Comparison of ENCODE assay signal across 16 cellular contexts in genomic region chr7:82164410-82164809, GRCh38.
A peak's percentile ranks its signal among the peaks of the same experiment; 100 is the strongest.
DNase-seq lines count a peak whose midpoint lies in the region; ATAC-seq and TF ChIP-seq lines count a peak whose summit lies in the region.
"Had no signal": no experiment of that assay in that cellular context is flagged by ENCODE, and none has a peak within 500 bp of the region (broad histone marks: within the 10 kb centered on the region; RNA-seq: fewer than 3 reads in every experiment).

No MANE protein-coding gene starts in this region.

- H3K27me3 Mint-ChIP-seq in WTC11 (ENCODE audit: low read depth), result no peaks in the 10 kb centered on the region
- H3K27me3 Mint-ChIP-seq: B cell had no signal

- no peaks in the 10 kb centered on the region for H3K9me3 Mint-ChIP-seq in WTC11
- H3K9me3 Mint-ChIP-seq: CD8-positive, alpha-beta T cell had no signal

- H3K27me3 ChIP-seq in GM23248 (replicated peaks; ENCODE audit: insufficient read depth), result no peaks in the 10 kb centered on the region
- H3K27me3 ChIP-seq in adipocyte (replicated peaks; ENCODE audit: control insufficient read depth, insufficient read depth, low read length), result no peaks in the 10 kb centered on the region
- H3K27me3 ChIP-seq: Peyer's patch had no signal

- no peak for TF ChIP-seq CTCF in WTC11 (IDR thresholded peaks at IDR 0.05)

- no peaks in the 10 kb centered on the region for H3K36me3 Mint-ChIP-seq in WTC11
- H3K36me3 Mint-ChIP-seq: CD8-positive, alpha-beta T cell had no signal

- H3K36me3 ChIP-seq in GM23248 (ENCODE audit: low read depth) (no peaks in the 10 kb centered on the region), adipocyte (ENCODE audit: control insufficient read depth, insufficient read depth, low read length, severe bottlenecking) (no peaks in the 10 kb centered on the region)
- H3K36me3 ChIP-seq: Peyer's patch had no signal

- no peak overlapping the region for H3K27ac ChIP-seq in GM23248
- H3K27ac ChIP-seq: C4-2B, HL-60, Peyer's patch had no signal

- CTCF ChIA-PET in WTC11 (lab: Charles Lee), result interaction anchor here (0.7 to 1.5 kb wide), 9 partner anchors 11 to 558 kb away, joined by 3 to 8 read pairs (median 4); no protein-coding TSS in a partner anchor

- H3K27ac Mint-ChIP-seq in WTC11, result no peak overlapping the region
- H3K27ac Mint-ChIP-seq: B cell; CD8-positive, alpha-beta T cell had no signal

- intact Hi-C loops in left ventricle myocardium superior (cut with micrococcal nuclease), result no loop called here
- intact Hi-C loops in sciatic nerve (cut with DNase I), result no loop called here

- peak overlapping the region; percentile 7 for H3K4me2 ChIP-seq in GM23248 (ENCODE audit: unreplicated experiment)

- H3K9me2 ChIP-seq in GM23248 (ENCODE audit: insufficient read depth), result no peaks in the 10 kb centered on the region

- peaks cover 9% of the 10 kb centered on the region; the same call in 1 of the 2 replicates for H3K4me1 ChIP-seq in GM23248 (ENCODE audit: insufficient read depth)
- H3K4me1 ChIP-seq in adipocyte (ENCODE audit: control insufficient read depth, insufficient read depth, low read length), result peaks cover 51% of the 10 kb centered on the region
- H3K4me1 ChIP-seq: Caco-2, Peyer's patch had no signal

- H3F3A ChIP-seq in GM23248 (ENCODE audit: insufficient read depth), result no peaks in the 10 kb centered on the region

- H4K20me1 ChIP-seq in GM23248 (ENCODE audit: insufficient read depth), result no peaks in the 10 kb centered on the region

- no peaks in the 10 kb centered on the region for H3K79me2 ChIP-seq in GM23248 (ENCODE audit: insufficient read depth)

- 58 to 86% methylated on average over 1 of the region's 1 CpG for WGBS in GM23248 (ENCODE audit: low coverage in 1 of 2, low lambda C conversion rate in 2 of 2, missing lambda C conversion rate in 2 of 2), 2 experiments

- no peak overlapping the region for H2AFZ ChIP-seq in GM23248

- no peak overlapping the region for H3K9ac ChIP-seq in GM23248
- peak overlapping the region; percentile 20 for H3K9ac ChIP-seq in adipocyte (ENCODE audit: low read length)

- no peak overlapping the region for H3K4me3 ChIP-seq in GM23248
- H3K4me3 ChIP-seq in adipocyte (ENCODE audit: low read length), result no peak overlapping the region
- H3K4me3 ChIP-seq: Peyer's patch had no signal

- in situ Hi-C loops in GM23248 (cut with MboI), result no loop called here

- H3K4me3 Mint-ChIP-seq in WTC11, result no peak overlapping the region
- H3K4me3 Mint-ChIP-seq: B cell; CD8-positive, alpha-beta T cell had no signal

- H3K9me3 ChIP-seq in GM23248 (ENCODE audit: low read depth), result no peaks in the 10 kb centered on the region
- H3K9me3 ChIP-seq in adipocyte (ENCODE audit: control insufficient read depth, low read length), result no peaks in the 10 kb centered on the region
- H3K9me3 ChIP-seq: Caco-2, Peyer's patch had no signal

- POLR2A ChIA-PET in WTC11 (lab: Charles Lee), result no interaction called here

- peaks cover 30% of the 10 kb centered on the region for H3K4me1 Mint-ChIP-seq in WTC11
- H3K4me1 Mint-ChIP-seq: B cell had no signal

- DNase-seq in GM23248, result no peak
- DNase-seq in adipocyte (ENCODE audit: low read depth), result no peak
- DNase-seq in left ventricle myocardium superior, result no peak
- DNase-seq in sciatic nerve (ENCODE audit: low spot score), result no peak
- DNase-seq in hippocampal formation (lab: John Stamatoyannopoulos, UW), result no peak
- no peak for DNase-seq in HK-2 (ENCODE audit: unreplicated experiment)
- no peak for DNase-seq in WTC11 (ENCODE audit: low spot score)
- DNase-seq: Caco-2; CD8-positive, alpha-beta T cell; NCI-H1048; NCI-H2029 treated with DMSO at 0.1 percent for 48 hours; NCI-H526 treated with DMSO at 0.1 percent for 48 hours; Peyer's patch had no signal

- ATAC-seq in left ventricle myocardium superior (peak; percentile 71), sciatic nerve (peak; percentile 54), WTC11 (no peak)
- ATAC-seq: CD8-positive, alpha-beta T cell had no signal

TF ChIP-seq in WTC11, 78 proteins besides CTCF, POLR2A, EP300 and RAD21:
- TF ChIP-seq NFATC4 (CRISPR knock-in tag; IDR thresholded peaks at IDR 0.05), result no peak
